ENCODE assay signal across 1 cellular context in genomic region chr9:121648799-121649198, GRCh38.
TF ChIP-seq lines count a peak whose summit lies in the region.

No MANE protein-coding gene starts in this region.

TF ChIP-seq in H1, 55 proteins besides CTCF, POLR2A, EP300 and RAD21 (continued from another document):
- no peak for TF ChIP-seq CBX5 (IDR thresholded peaks at IDR 0.05; ENCODE audit: low read depth, low read length)
- no peak for TF ChIP-seq GTF2F1 (IDR thresholded peaks at IDR 0.05; ENCODE audit: borderline replicate concordance, low read depth, low read length)
- TF ChIP-seq ATF2 (IDR thresholded peaks at IDR 0.05; ENCODE audit: low read length): no peak
- no peak for TF ChIP-seq E2F6 (IDR thresholded peaks at IDR 0.05)
